In genomic region chr12:94560416-94561221, GRCh38 we compare ENCODE assay signal across 8 cellular contexts.
DNase-seq lines count a peak whose midpoint lies in the region; ATAC-seq lines count a peak whose summit lies in the region.

No MANE protein-coding gene starts in this region.

- intact Hi-C loops in CD4-positive, alpha-beta memory T cell (cut with micrococcal nuclease), result no loop called here

- peaks cover 0 to 5% (median 1%) of the 10 kb centered on the region in 4 donors for H3K4me1 Mint-ChIP-seq in CD4-positive, alpha-beta memory T cell

- DNase-seq in Daoy (ENCODE audit: low read depth) (peak; percentile 93), Kasumi-1 (lab: John Stamatoyannopoulos, UW) (no peak), activated gamma-delta T cell treated with Interleukin-2 at 50 U/mL for 16 hours (no peak)
- peak; percentile 34 for DNase-seq in activated CD4-positive, CD25-positive, alpha-beta regulatory T cell treated with anti-CD3 and anti-CD28 coated beads, Interleukin-2, amount 50 U/mL, for 72 hours
- no peak for DNase-seq in CD4-positive, alpha-beta memory T cell

- H3K27me3 ChIP-seq in layer of hippocampus (ENCODE audit: control insufficient read depth, insufficient read depth, low read length), result no peaks in the 10 kb centered on the region
- H3K27me3 ChIP-seq in CD4-positive, alpha-beta memory T cell (ENCODE audit: insufficient read depth, low read length), result no peaks in the 10 kb centered on the region

- H3K9me3 Mint-ChIP-seq in CD4-positive, alpha-beta memory T cell, result no peaks in the 10 kb centered on the region

- no peaks in the 10 kb centered on the region for H3K36me3 Mint-ChIP-seq in CD4-positive, alpha-beta memory T cell

- no peak overlapping the region for H3K4me3 Mint-ChIP-seq in CD4-positive, alpha-beta memory T cell

- no peaks in the 10 kb centered on the region for H3K36me3 ChIP-seq in CD4-positive, alpha-beta memory T cell (ENCODE audit: insufficient read depth, low read length)

- no peaks in the 10 kb centered on the region for H3K9me3 ChIP-seq in CD4-positive, alpha-beta memory T cell (ENCODE audit: control insufficient read depth in 1 of 2, low read length in 2 of 2)

- CTCF ChIA-PET in CD4-positive, alpha-beta memory T cell (lab: Charles Lee; ENCODE audit: partially characterized antibody), result no interaction called here

- ATAC-seq in GM19397 (IDR thresholded peaks at IDR 0.05; ENCODE audit: unreplicated experiment) (peak; percentile 55), HG03280 (IDR thresholded peaks at IDR 0.05; ENCODE audit: unreplicated experiment) (peak; percentile 71)

- peak overlapping the region; percentile 12 for H3K27ac ChIP-seq in layer of hippocampus (ENCODE audit: low read depth, low read length)
- no peak overlapping the region for H3K27ac ChIP-seq in CD4-positive, alpha-beta memory T cell (ENCODE audit: low read depth, low read length)

- H3K4me1 ChIP-seq in CD4-positive, alpha-beta memory T cell (ENCODE audit: insufficient read depth, low read length), result no peaks in the 10 kb centered on the region

- no peak overlapping the region for H3K27ac Mint-ChIP-seq in CD4-positive, alpha-beta memory T cell

- H3K27me3 Mint-ChIP-seq in CD4-positive, alpha-beta memory T cell, result peaks cover 17 to 20% of the 10 kb centered on the region in 2 donors

- POLR2A ChIA-PET in CD4-positive, alpha-beta memory T cell (lab: Charles Lee; ENCODE audit: partially characterized antibody), result no interaction called here

- no peak overlapping the region for H3K4me3 ChIP-seq in CD4-positive, alpha-beta memory T cell (ENCODE audit: low read length in 2 of 2)

Comparison
In these comparisons a context has a peak if more than half of its experiments do, and no peak if none do; other contexts are left out.
1. DNase-seq: peak in Daoy (single experiment) and activated CD4-positive, CD25-positive, alpha-beta regulatory T cell treated with anti-CD3 and anti-CD28 coated beads, Interleukin-2, amount 50 U/mL, for 72 hours (single experiment); none in CD4-positive, alpha-beta memory T cell (0 of 5), Kasumi-1 (0 of 2) and activated gamma-delta T cell treated with Interleukin-2 at 50 U/mL for 16 hours (single experiment).